In the genomic region with DNA sequence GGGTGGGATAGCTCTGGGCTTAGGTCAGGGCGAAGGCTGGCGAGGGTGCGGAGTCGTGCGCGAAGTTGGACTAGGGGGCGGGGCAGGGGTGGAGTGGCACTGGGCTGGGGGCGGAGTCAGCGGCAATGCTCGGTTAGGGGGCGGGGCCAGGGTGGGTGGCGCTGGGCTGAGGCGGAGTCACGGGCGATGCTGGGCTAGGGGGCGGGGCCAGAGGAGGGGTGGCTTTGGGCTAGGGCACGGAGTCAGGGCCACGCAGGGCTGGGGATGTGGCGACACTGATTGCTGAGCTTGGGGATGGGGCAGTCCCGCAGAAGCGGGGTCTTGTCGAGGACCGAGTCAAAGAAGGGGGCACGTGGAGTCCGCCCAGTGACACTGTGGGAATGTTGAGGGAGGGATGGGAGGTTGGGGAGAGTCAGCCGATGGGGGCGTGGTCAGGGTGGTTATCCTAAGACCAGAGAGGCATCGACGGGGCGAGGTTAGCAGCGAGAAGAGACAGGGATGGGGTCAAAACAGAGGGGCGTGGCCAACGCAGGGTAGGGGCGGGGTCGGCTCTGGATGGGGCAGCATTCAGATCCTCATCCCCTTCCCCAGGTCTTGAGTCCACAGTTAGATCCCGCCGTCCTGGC, we compare ENCODE assay signal across 9 cellular contexts. TPM values are rescaled to one million over a fixed set of nuclear protein-coding genes. Genes with fewer than 3 reads are reported as not detected.
DNase-seq lines count a peak whose midpoint lies in the region.
"Had no signal": no experiment of that assay in that cellular context is flagged by ENCODE, and none has a peak within 500 bp of the region (broad histone marks: within the 10 kb centered on the region; RNA-seq: fewer than 3 reads in every experiment).

No MANE protein-coding gene starts in this region.

- no peaks in the 10 kb centered on the region for H3K4me1 ChIP-seq in SJCRH30

- H3K9me3 ChIP-seq in SJCRH30 (replicated peaks): no peaks in the 10 kb centered on the region

- H3K27me3 ChIP-seq in H7 (ENCODE audit: control insufficient read depth, insufficient read depth, low read length) (no peaks in the 10 kb centered on the region; the same call in 1 of the 2 replicates), SJCRH30 (no peaks in the 10 kb centered on the region)

- H3K4me3 ChIP-seq in H7 (ENCODE audit: insufficient read depth, low read depth, low read length) (peak overlapping the region; percentile 49), SJCRH30 (no peak overlapping the region)

- H3K36me3 ChIP-seq in H7 (replicated peaks; ENCODE audit: control insufficient read depth, insufficient read depth, low read length) (no peaks in the 10 kb centered on the region; the same call in none of the 2 replicates), SJCRH30 (peaks cover 26% of the 10 kb centered on the region)

- no peak overlapping the region for H3K27ac ChIP-seq in SJCRH30
- H3K27ac ChIP-seq: VCaP had no signal

- DNase-seq in H7 (peak; percentile 99), SJCRH30 (peak; percentile 47 to 58), activated gamma-delta T cell treated with Interleukin-2 at 50 U/mL for 16 hours (peak; percentile 76), head of caudate nucleus (peak; percentile 63 to 91 (median 81)), retina (peak; percentile 77), NCI-H187 treated with DMSO at 0.1 percent for 48 hours (lab: John Stamatoyannopoulos, UW) (no peak), NCI-H1092 (lab: John Stamatoyannopoulos, UW) (no peak), cortex of kidney (lab: John Stamatoyannopoulos, UW) (no peak)

- intact Hi-C loops in head of caudate nucleus (cut with DNase I): no loop called here

RNA-seq across cellular contexts. Expression of a gene that starts 8.7 kb away (rescaled TPM):
- total RNA-seq in H7 (2014; rRNA removed; shearing (Covaris generic)): 25.1 and 35.7 TPM in 2 replicates
- 23.9 and 28.1 TPM in 2 replicates for total RNA-seq in SJCRH30 (2014; rRNA removed; shearing (Covaris generic))

RNA-seq across cellular contexts. Expression of a gene that starts 12.8 kb away (rescaled TPM):
- 44.7 and 63.1 TPM in 2 replicates for total RNA-seq in H7 (2014; rRNA removed; shearing (Covaris generic))
- 41.8 and 42.9 TPM in 2 replicates for total RNA-seq in SJCRH30 (2014; rRNA removed; shearing (Covaris generic))

RNA-seq across cellular contexts. Expression of a gene that starts 13.1 kb away (rescaled TPM):
- 253 and 306 TPM in 2 replicates for total RNA-seq in H7 (2014; rRNA removed; shearing (Covaris generic))
- 120 and 134 TPM in 2 replicates for total RNA-seq in SJCRH30 (2014; rRNA removed; shearing (Covaris generic))

RNA-seq across cellular contexts. Expression of a gene that starts 36.4 kb away (rescaled TPM):
- 7.8 and 8.5 TPM in 2 replicates for total RNA-seq in H7 (2014; rRNA removed; shearing (Covaris generic))
- total RNA-seq in SJCRH30 (2014; rRNA removed; shearing (Covaris generic)): 6.1 TPM in 2 replicates

Comparison
In these comparisons a context has a peak if more than half of its experiments do, and no peak if none do; other contexts are left out.
1. DNase-seq: peak in H7 (single experiment), SJCRH30 (2 of 2), activated gamma-delta T cell treated with Interleukin-2 at 50 U/mL for 16 hours (single experiment), head of caudate nucleus (42 of 42) and retina (single experiment); none in NCI-H187 treated with DMSO at 0.1 percent for 48 hours (single experiment), NCI-H1092 (single experiment) and cortex of kidney (single experiment).